Comparison of ENCODE assay signal across 6 cellular contexts in the genomic region with DNA sequence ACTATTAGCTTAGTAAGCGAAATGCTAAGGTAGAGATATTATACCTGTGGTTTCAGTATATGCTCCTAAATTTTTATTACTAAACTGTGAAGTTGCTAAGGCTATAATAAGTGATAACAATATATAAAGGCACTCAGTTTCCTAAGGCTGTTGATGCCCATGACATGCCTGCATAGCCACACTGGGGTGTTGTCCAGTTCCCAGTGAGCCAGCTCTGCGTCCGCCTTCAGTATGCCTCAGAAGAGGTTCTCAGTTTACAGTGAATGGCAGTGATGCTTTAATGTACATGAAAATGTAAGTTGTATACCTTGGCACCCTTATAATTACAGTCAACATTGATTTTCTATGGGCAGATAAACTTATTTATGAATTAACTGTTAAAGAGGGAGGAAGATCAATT. TPM values are rescaled to one million over a fixed set of nuclear protein-coding genes. Genes with fewer than 3 reads are reported as not detected.
"Had no signal": no experiment of that assay in that cellular context is flagged by ENCODE, and none has a peak within 500 bp of the region (broad histone marks: within the 10 kb centered on the region; RNA-seq: fewer than 3 reads in every experiment).

No MANE protein-coding gene starts in this region.

- DNase-seq: H9, HCEC 1CT, IMR-90 had no signal

- H3K9me3 Mint-ChIP-seq: GM23338, H9 had no signal

- ATAC-seq: GM23338, K562 had no signal

- H3K27ac Mint-ChIP-seq: GM23338, H9 had no signal

- H3K4me3 ChIP-seq: GM23338, K562 had no signal

- H3K4me3 Mint-ChIP-seq: GM23338, H9 had no signal

RNA-seq across cellular contexts. Expression of a gene that starts 7.2 kb away (rescaled TPM):
- total RNA-seq: HT-29 had no signal
- polyA plus RNA-seq: K562 had no signal
